ENCODE assay signal across 22 cellular contexts in the genomic region with DNA sequence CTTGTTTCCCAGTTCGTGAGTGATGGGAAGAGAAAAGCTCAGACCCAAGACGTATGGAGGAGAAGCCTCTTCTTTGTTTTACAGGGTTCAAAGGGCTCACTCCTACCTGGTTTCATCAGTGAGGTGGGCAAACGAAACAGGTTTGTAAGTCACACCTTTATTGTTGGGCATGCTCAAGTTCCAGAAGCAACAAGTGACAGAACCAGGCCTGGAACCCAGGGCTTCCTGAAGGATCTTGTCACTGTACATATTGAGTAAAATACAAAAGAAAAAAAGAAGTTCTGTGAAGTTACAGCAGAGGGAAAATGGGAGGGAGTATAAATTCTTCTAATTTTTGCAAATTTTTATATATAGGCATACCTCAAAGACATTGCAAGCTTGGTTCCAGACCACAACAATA.
"Had no signal": no experiment of that assay in that cellular context is flagged by ENCODE, and none has a peak within 500 bp of the region (broad histone marks: within the 10 kb centered on the region; RNA-seq: fewer than 3 reads in every experiment).

No MANE protein-coding gene starts in this region.

- H3K4me1 ChIP-seq: esophagus squamous epithelium, gastrocnemius medialis, heart right ventricle, left lung, lower lobe of right lung had no signal

- H3K4me3 ChIP-seq: coronary artery, dorsolateral prefrontal cortex, esophagus squamous epithelium, gastrocnemius medialis, heart right ventricle, left lung, lower lobe of right lung, mucosa of descending colon had no signal

- FAIRE-seq: colon, keratinocyte had no signal

- H3K27ac ChIP-seq: coronary artery, dorsolateral prefrontal cortex, esophagus squamous epithelium, gastrocnemius medialis, heart right ventricle, left lung, lower lobe of right lung had no signal

- DNase-seq: dermis blood vessel endothelial cell; dorsolateral prefrontal cortex; effector CD4-positive, alpha-beta T cell; effector memory CD4-positive, alpha-beta T cell; esophagus squamous epithelium; foreskin fibroblast; foreskin melanocyte; gastrocnemius medialis; glutamatergic neuron; head of caudate nucleus; heart right ventricle; hippocampal formation; left cardiac atrium; left lung; left ventricle myocardium superior; lower lobe of right lung; mesenchymal stem cell; mucosa of descending colon; naive B cell had no signal

- H3K27me3 ChIP-seq: esophagus squamous epithelium, gastrocnemius medialis, left lung had no signal

- H3K36me3 ChIP-seq: esophagus squamous epithelium, gastrocnemius medialis, heart right ventricle, left lung, lower lobe of right lung had no signal

- H3K9me3 ChIP-seq: esophagus squamous epithelium, gastrocnemius medialis, heart right ventricle, left lung, lower lobe of right lung, mucosa of descending colon had no signal
